18 cellular contexts compared by ENCODE assay signal in the genomic region with DNA sequence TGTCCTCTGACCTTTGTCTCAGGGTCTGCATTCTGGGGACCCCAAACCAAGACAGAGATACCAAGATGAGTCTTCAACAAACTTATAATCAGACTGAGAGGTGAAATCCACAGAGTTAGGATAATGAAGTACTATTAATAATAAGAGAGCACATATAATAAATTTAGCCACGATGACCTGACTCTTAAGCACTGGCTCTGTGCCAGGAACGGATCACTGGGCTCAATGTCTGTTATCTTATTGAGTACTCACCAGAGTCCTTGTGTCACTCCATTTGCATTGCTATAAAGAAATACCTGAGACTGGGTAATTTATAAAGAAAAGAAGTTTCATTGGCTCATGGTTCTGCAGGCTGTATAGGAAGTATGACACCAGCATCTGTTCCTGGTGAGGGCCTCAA.
"Had no signal": no experiment of that assay in that cellular context is flagged by ENCODE, and none has a peak within 500 bp of the region (broad histone marks: within the 10 kb centered on the region; RNA-seq: fewer than 3 reads in every experiment).

No MANE protein-coding gene starts in this region.

- H3K27ac ChIP-seq: epithelial cell of prostate, esophagus muscularis mucosa, left lung, pancreas, thoracic aorta had no signal

- H3K9me3 ChIP-seq: esophagus muscularis mucosa, gastrocnemius medialis, left lung, pancreas had no signal

- ATAC-seq: left lung; naive thymus-derived CD8-positive, alpha-beta T cell; pancreas; sciatic nerve; stimulated activated naive B cell treated with anti-CD40 and anti-IgM and Interleukin-4, amounts not matched to agents 10 μg/mL and 1 μg/mL and 100 μg/mL, for 72 hours; stimulated activated naive CD8-positive, alpha-beta T cell treated with anti-CD3 and anti-CD28 coated beads, Interleukin-15, amount 100 ng/mL, for 72 hours had no signal

- H3K4me1 ChIP-seq: left lung, pancreas had no signal

- H3K4me3 ChIP-seq: esophagus muscularis mucosa, gastrocnemius medialis, left lung, lung, pancreas, thoracic aorta had no signal

- H3K36me3 ChIP-seq: esophagus muscularis mucosa, gastrocnemius medialis, left lung, pancreas, thoracic aorta had no signal

- DNase-seq: effector memory CD4-positive, alpha-beta T cell; gastrocnemius medialis; glutamatergic neuron; islet precursor cell; left lung; naive thymus-derived CD8-positive, alpha-beta T cell; nucleus accumbens; pancreas; stimulated activated CD4-positive, alpha-beta T cell treated with anti-CD3 and anti-CD28 coated beads, Interleukin-2, amount 100 ng/mL, for 24 hours; stimulated activated CD4-positive, alpha-beta T cell treated with anti-CD3 and anti-CD28 coated beads, Interleukin-4, amount 100 ng/mL, for 4 hours; stimulated activated naive B cell treated with anti-CD40 and anti-IgM and Interleukin-4, amounts not matched to agents 10 μg/mL and 1 μg/mL and 100 μg/mL, for 72 hours; stimulated activated naive CD8-positive, alpha-beta T cell treated with anti-CD3 and anti-CD28 coated beads, Interleukin-15, amount 100 ng/mL, for 72 hours; trophoblast cell had no signal

- H3K27me3 ChIP-seq: esophagus muscularis mucosa, gastrocnemius medialis, left lung, pancreas had no signal
